ENCODE assay signal across 8 cellular contexts in genomic region chr9:125829743-125830142, GRCh38.
A peak's percentile ranks its signal among the peaks of the same experiment; 100 is the strongest.
DNase-seq lines count a peak whose midpoint lies in the region; ATAC-seq and TF ChIP-seq lines count a peak whose summit lies in the region.
"Had no signal": no experiment of that assay in that cellular context is flagged by ENCODE, and none has a peak within 500 bp of the region (broad histone marks: within the 10 kb centered on the region; RNA-seq: fewer than 3 reads in every experiment).

No MANE protein-coding gene starts in this region.

- H3K27ac Mint-ChIP-seq in activated naive CD4-positive, alpha-beta T cell treated with anti-CD3 and anti-CD28 coated beads, Interleukin-2, amount 50 U/mL, for 24 hours = peak overlapping the region; percentile 52
- H3K27ac Mint-ChIP-seq in HFFc6 = no peak overlapping the region

- peak overlapping the region; percentile 32 for H3K9ac ChIP-seq in OCI-LY3 (ENCODE audit: low read length)

- peak overlapping the region; percentile 74 for H3K4me3 Mint-ChIP-seq in activated naive CD4-positive, alpha-beta T cell treated with anti-CD3 and anti-CD28 coated beads, Interleukin-2, amount 50 U/mL, for 24 hours
- no peak overlapping the region; the same call in 1 of the 2 replicates for H3K4me3 Mint-ChIP-seq in HFFc6

- H3K36me3 ChIP-seq in OCI-LY3 (replicated peaks; ENCODE audit: low read depth, low read length) = no peaks in the 10 kb centered on the region

- no peaks in the 10 kb centered on the region for H3K79me2 ChIP-seq in OCI-LY3 (ENCODE audit: low read length)

- peak overlapping the region; percentile 76 for H3K4me3 ChIP-seq in OCI-LY3 (ENCODE audit: low read length)
- H3K4me3 ChIP-seq: SK-N-MC had no signal

- H3K4me1 ChIP-seq in OCI-LY3 (ENCODE audit: low read length) = peaks cover 8% of the 10 kb centered on the region

- no peaks in the 10 kb centered on the region for H3K27me3 ChIP-seq in OCI-LY3 (ENCODE audit: low read depth, low read length)

- no peak overlapping the region for H3K27ac ChIP-seq in OCI-LY3 (ENCODE audit: low read length)
- H3K27ac ChIP-seq: SK-N-MC had no signal

- no peaks in the 10 kb centered on the region for H3K27me3 Mint-ChIP-seq in activated naive CD4-positive, alpha-beta T cell treated with anti-CD3 and anti-CD28 coated beads, Interleukin-2, amount 50 U/mL, for 24 hours
- no peaks in the 10 kb centered on the region for H3K27me3 Mint-ChIP-seq in HFFc6 (ENCODE audit: insufficient read depth)

- no peaks in the 10 kb centered on the region for H4K20me1 ChIP-seq in OCI-LY3 (ENCODE audit: insufficient read depth, low read length)

- H2AFZ ChIP-seq in OCI-LY3 (ENCODE audit: low read depth, low read length) = peak overlapping the region; percentile 81

- H3K9me3 ChIP-seq in OCI-LY3 (ENCODE audit: insufficient read depth, low read length) = no peaks in the 10 kb centered on the region

- peak; percentile 54 for DNase-seq in kidney glomerular epithelial cell (lab: John Stamatoyannopoulos, UW)
- peak; percentile 13 to 21 for DNase-seq in stimulated activated CD8-positive, alpha-beta memory T cell treated with anti-CD3 and anti-CD28 coated beads, Interleukin-15, amount 100 ng/mL, for 48 hours (ENCODE audit: low read depth in 2 of 2)
- no peak for DNase-seq in HFFc6

- peak overlapping the region; percentile 90 for H3K4me2 ChIP-seq in OCI-LY3 (ENCODE audit: low read length)

- TF ChIP-seq CTCF in OCI-LY3 (IDR thresholded peaks at IDR 0.05; ENCODE audit: low read depth, low read length) = no peak
- TF ChIP-seq CTCF in HFFc6 (IDR thresholded peaks at IDR 0.05) = no peak

- H3K36me3 Mint-ChIP-seq in activated naive CD4-positive, alpha-beta T cell treated with anti-CD3 and anti-CD28 coated beads, Interleukin-2, amount 50 U/mL, for 24 hours = peaks cover 2% of the 10 kb centered on the region
- H3K36me3 Mint-ChIP-seq in HFFc6 (ENCODE audit: low read depth) = peaks cover 9% of the 10 kb centered on the region

- peaks cover 38% of the 10 kb centered on the region for H3K4me1 Mint-ChIP-seq in activated naive CD4-positive, alpha-beta T cell treated with anti-CD3 and anti-CD28 coated beads, Interleukin-2, amount 50 U/mL, for 24 hours
- H3K4me1 Mint-ChIP-seq in HFFc6 (ENCODE audit: low read depth) = peaks cover 36% of the 10 kb centered on the region

- ATAC-seq in GM19468 (IDR thresholded peaks at IDR 0.05; ENCODE audit: extremely low read depth, unreplicated experiment) = peak; percentile 42
- ATAC-seq in HG03039 (IDR thresholded peaks at IDR 0.05; ENCODE audit: unreplicated experiment) = no peak

- no peaks in the 10 kb centered on the region for H3K9me3 Mint-ChIP-seq in activated naive CD4-positive, alpha-beta T cell treated with anti-CD3 and anti-CD28 coated beads, Interleukin-2, amount 50 U/mL, for 24 hours
- H3K9me3 Mint-ChIP-seq in HFFc6 = no peaks in the 10 kb centered on the region
